8 cellular contexts compared by ENCODE assay signal in genomic region chr9:36995927-36996471, GRCh38. TPM values are rescaled to one million over a fixed set of nuclear protein-coding genes. Genes with fewer than 3 reads are reported as not detected.
A peak's percentile ranks its signal among the peaks of the same experiment; 100 is the strongest.
DNase-seq lines count a peak whose midpoint lies in the region; ATAC-seq lines count a peak whose summit lies in the region.

No MANE protein-coding gene starts in this region.

- no peak overlapping the region for H3K18ac ChIP-seq in mesenchymal stem cell (ENCODE audit: low read depth in 1 of 2, low read length in 2 of 2)

- WGBS in mesenchymal stem cell, result 16% methylated on average over 15 of the region's 15 CpGs

- H3K36me3 ChIP-seq in mesenchymal stem cell (ENCODE audit: control insufficient read depth in 1 of 2, insufficient read depth in 2 of 2, low read depth in 1 of 2, low read length in 2 of 2), result no peaks in the 10 kb centered on the region

- peaks cover 62 to 91% of the 10 kb centered on the region in 2 experiments for H3K27me3 ChIP-seq in mesenchymal stem cell (ENCODE audit: control insufficient read depth in 1 of 2, insufficient read depth in 1 of 2, low read length in 2 of 2)

- H2BK12ac ChIP-seq in mesenchymal stem cell (ENCODE audit: low read length in 2 of 2), result no peak overlapping the region

- peak; percentile 42 for ATAC-seq in HG02798 (IDR thresholded peaks at IDR 0.05; ENCODE audit: poor library complexity, unreplicated experiment)
- ATAC-seq in activated CD4-positive, CD25-positive, alpha-beta regulatory T cell treated with anti-CD3 and anti-CD28 coated beads, Interleukin-2, amount 50 U/mL, for 24 hours, result peak; percentile 59 to 61

- no peak overlapping the region for H4K8ac ChIP-seq in mesenchymal stem cell (ENCODE audit: low read length)

- H3K4me1 ChIP-seq in mesenchymal stem cell (ENCODE audit: control insufficient read depth, insufficient read depth, low read depth, low read length), result peaks cover 7% of the 10 kb centered on the region

- no peak overlapping the region for H2BK15ac ChIP-seq in mesenchymal stem cell (ENCODE audit: low read depth, poor library complexity, severe bottlenecking)

- DNase-seq in EL, result peak; percentile 69
- DNase-seq in NCI-H345 (lab: John Stamatoyannopoulos, UW), result peak; percentile 52
- DNase-seq in dermis blood vessel endothelial cell, result peak; percentile 81
- DNase-seq in mesenchymal stem cell, result peak; percentile 53
- DNase-seq in stimulated activated CD8-positive, alpha-beta memory T cell treated with anti-CD3 and anti-CD28 coated beads, Interleukin-7, amount 100 ng/mL, for 4 hours (ENCODE audit: low read depth in 2 of 2), result peak; percentile 6 to 30
- no peak for DNase-seq in T1000 (lab: John Stamatoyannopoulos, UW)

- no peak overlapping the region for H3K4ac ChIP-seq in mesenchymal stem cell (ENCODE audit: low read depth in 1 of 2, low read length in 2 of 2)

- peak overlapping the region; percentile 30 for H3K4me2 ChIP-seq in mesenchymal stem cell (ENCODE audit: low read length, poor library complexity, severe bottlenecking)

- peak overlapping the region in 1 of 2 experiments; percentile 9 for H3K4me3 ChIP-seq in mesenchymal stem cell (ENCODE audit: insufficient read depth in 1 of 2, low read depth in 1 of 2, low read length in 2 of 2)

- no peak overlapping the region for H2BK5ac ChIP-seq in mesenchymal stem cell (ENCODE audit: low read depth, low read length, poor library complexity, severe bottlenecking)

- no peak overlapping the region for H3K14ac ChIP-seq in mesenchymal stem cell (ENCODE audit: low read length in 2 of 2)

- H2AFZ ChIP-seq in mesenchymal stem cell (ENCODE audit: low read depth, low read length), result no peak overlapping the region

- H3K9ac ChIP-seq in mesenchymal stem cell (ENCODE audit: low read length), result no peak overlapping the region

- H3K27ac ChIP-seq in mesenchymal stem cell (ENCODE audit: low read length, poor library complexity, severe bottlenecking), result no peak overlapping the region

- H4K91ac ChIP-seq in mesenchymal stem cell (ENCODE audit: low read length), result no peak overlapping the region

- H3K23ac ChIP-seq in mesenchymal stem cell (ENCODE audit: low read length in 2 of 2), result no peak overlapping the region

- H2BK120ac ChIP-seq in mesenchymal stem cell (ENCODE audit: low read depth, low read length), result no peak overlapping the region

- H3K9me3 ChIP-seq in mesenchymal stem cell (ENCODE audit: control insufficient read depth, low read length), result peaks cover 9% of the 10 kb centered on the region

- no peak overlapping the region for H2AK5ac ChIP-seq in mesenchymal stem cell (ENCODE audit: low read length, severe bottlenecking)

- H3K79me1 ChIP-seq in mesenchymal stem cell (replicated peaks; ENCODE audit: low read length, poor library complexity, severe bottlenecking), result no peaks in the 10 kb centered on the region

RNA-seq across cellular contexts. Expression of gene PAX5, which starts 38.1 kb away (rescaled TPM):
- total RNA-seq in dermis blood vessel endothelial cell, result not detected in 2 replicates
- not detected for polyA plus RNA-seq in mesenchymal stem cell (2013, experiment 1 of 2)
- polyA plus RNA-seq in mesenchymal stem cell (2013, experiment 2 of 2), result not detected
